Comparison of ENCODE assay signal across 8 cellular contexts in genomic region chr11:134253189-134253993, GRCh38. TPM values are rescaled to one million over a fixed set of nuclear protein-coding genes. Genes with fewer than 3 reads are reported as not detected.
DNase-seq lines count a peak whose midpoint lies in the region; ATAC-seq lines count a peak whose summit lies in the region.

Gene ACAD8, plus strand, starts transcription at chr11:134253568. Its CDS starts 33 bp downstream, at chr11:134253601.
Gene THYN1, minus strand, starts transcription at chr11:134253352. Its CDS starts 470 bp downstream, at chr11:134252882.

- peak; percentile 99 for ATAC-seq in GM19467 (IDR thresholded peaks at IDR 0.05; ENCODE audit: unreplicated experiment)

- peak; percentile 99 for DNase-seq in CMK (ENCODE audit: low read depth)
- DNase-seq in HS-27A (ENCODE audit: low read depth), result peak; percentile 57
- peak; percentile 60 for DNase-seq in NK-92 (lab: John Stamatoyannopoulos, UW; ENCODE audit: unreplicated experiment)
- peak; percentile 88 to 91 for DNase-seq in activated CD8-positive, alpha-beta memory T cell treated with anti-CD3 and anti-CD28 coated beads for 1 hour (ENCODE audit: extremely low read depth in 1 of 2, low read depth in 1 of 2)
- DNase-seq in effector CD4-positive, alpha-beta T cell, result peak; percentile 97
- DNase-seq in lung microvascular endothelial cell (ENCODE audit: low read depth in 2 of 2), result peak; percentile 98
- DNase-seq in stimulated activated CD4-positive, alpha-beta T cell treated with anti-CD3 and anti-CD28 coated beads, TNF-alpha, amount 100 ng/mL, for 48 hours (ENCODE audit: low read depth in 3 of 3), result peak; percentile 88 to 94 (median 94)

RNA-seq across cellular contexts. Expression of gene ACAD8, which starts in this region (rescaled TPM):
- total RNA-seq in lung microvascular endothelial cell, result 14.4 and 18.7 TPM in 2 replicates

RNA-seq across cellular contexts. Expression of gene THYN1, which starts in this region (rescaled TPM):
- total RNA-seq in lung microvascular endothelial cell, result 40.5 and 43.6 TPM in 2 replicates

Comparison
In these comparisons a context has a peak if more than half of its experiments do, and no peak if none do; other contexts are left out.
1. Peak in every context shown above with its lines: DNase-seq and ATAC-seq.